ENCODE assay signal across 12 cellular contexts in the genomic region with DNA sequence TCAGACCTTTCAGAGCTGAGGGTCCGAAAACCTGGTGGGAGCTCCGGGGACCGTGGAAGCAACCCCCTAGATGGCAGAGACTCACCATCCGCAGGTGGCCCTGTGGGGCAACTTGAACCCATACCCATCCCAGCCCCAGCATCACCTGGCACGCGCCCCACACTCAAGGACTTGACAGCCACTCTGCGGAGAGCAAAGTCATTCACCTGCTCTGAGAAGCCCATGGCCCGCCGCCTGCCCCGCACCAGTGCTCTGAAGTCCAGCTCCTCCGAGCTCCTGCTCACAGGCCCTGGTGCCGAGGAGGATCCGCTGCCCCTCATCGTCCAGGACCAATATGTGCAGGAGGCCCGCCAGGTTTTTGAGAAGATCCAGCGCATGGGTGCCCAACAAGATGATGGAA. TPM values are rescaled to one million over a fixed set of nuclear protein-coding genes. Genes with fewer than 3 reads are reported as not detected.
A peak's percentile ranks its signal among the peaks of the same experiment; 100 is the strongest.
DNase-seq lines count a peak whose midpoint lies in the region; ATAC-seq and TF ChIP-seq lines count a peak whose summit lies in the region.
"Had no signal": no experiment of that assay in that cellular context is flagged by ENCODE, and none has a peak within 500 bp of the region (broad histone marks: within the 10 kb centered on the region; RNA-seq: fewer than 3 reads in every experiment).

No MANE protein-coding gene starts in this region.

- H3K36me3 Mint-ChIP-seq in mesothelial cell of epicardium, result no peaks in the 10 kb centered on the region
- no peaks in the 10 kb centered on the region for H3K36me3 Mint-ChIP-seq in activated naive CD4-positive, alpha-beta T cell treated with anti-CD3 and anti-CD28 coated beads for 36 hours (ENCODE audit: low read depth)

- DNase-seq in mesothelial cell of epicardium (ENCODE audit: low spot score in 2 of 2, unreplicated experiment in 2 of 2) (no peak), Ammon's horn (ENCODE audit: low spot score) (no peak)
- no peak for DNase-seq in activated naive CD4-positive, alpha-beta T cell treated with anti-CD3 and anti-CD28 coated beads for 36 hours
- DNase-seq in activated CD4-positive, alpha-beta T cell treated with anti-CD3 and anti-CD28 coated beads, Interleukin-2, amount 50 U/mL, for 1 hour, result no peak
- DNase-seq: activated T-cell treated with anti-CD3 and anti-CD28 coated beads, Interleukin-2, amount 50 U/mL, for 4 hours; naive B cell; NCI-H2171 had no signal

- H3K9ac ChIP-seq in HUES6 (ENCODE audit: low read length) (no peak overlapping the region), duodenal mucosa (ENCODE audit: low read depth in 1 of 2, low read length in 2 of 2) (peak overlapping the region; percentile 32 to 65)

- no peak for TF ChIP-seq CTCF in mesothelial cell of epicardium (IDR thresholded peaks at IDR 0.05; ENCODE audit: unreplicated experiment)

- H3K36me3 ChIP-seq in HUES6 (ENCODE audit: control insufficient read depth, insufficient read depth, low read length), result no peaks in the 10 kb centered on the region
- no peaks in the 10 kb centered on the region for H3K36me3 ChIP-seq in duodenal mucosa (ENCODE audit: control insufficient read depth in 1 of 2, insufficient read depth in 2 of 2, low read length in 2 of 2)

- no peaks in the 10 kb centered on the region for H3K9me3 Mint-ChIP-seq in mesothelial cell of epicardium
- H3K9me3 Mint-ChIP-seq in activated naive CD4-positive, alpha-beta T cell treated with anti-CD3 and anti-CD28 coated beads for 36 hours, result no peaks in the 10 kb centered on the region
- H3K9me3 Mint-ChIP-seq: activated T-cell treated with anti-CD3 and anti-CD28 coated beads, Interleukin-2, amount 50 U/mL, for 4 hours; naive B cell; T-helper 1 cell treated with Interleukin-12 subunit alpha and Interleukin-12 subunit beta and Interleukin-4 antibody, amounts not matched to agents 30 μg/mL and 1 μg/mL, for 36 hours had no signal

- peak overlapping the region; percentile 93 for H3K27ac Mint-ChIP-seq in mesothelial cell of epicardium
- no peak overlapping the region for H3K27ac Mint-ChIP-seq in activated naive CD4-positive, alpha-beta T cell treated with anti-CD3 and anti-CD28 coated beads for 36 hours
- H3K27ac Mint-ChIP-seq: T-helper 1 cell treated with Interleukin-12 subunit alpha and Interleukin-12 subunit beta and Interleukin-4 antibody, amounts not matched to agents 30 μg/mL and 1 μg/mL, for 36 hours had no signal

- peaks cover 69% of the 10 kb centered on the region for H3K4me1 Mint-ChIP-seq in mesothelial cell of epicardium
- peaks cover 6% of the 10 kb centered on the region for H3K4me1 Mint-ChIP-seq in activated naive CD4-positive, alpha-beta T cell treated with anti-CD3 and anti-CD28 coated beads for 36 hours (ENCODE audit: low read depth)

- H3K27ac ChIP-seq in HUES6 (ENCODE audit: low read depth, low read length), result no peak overlapping the region
- peak overlapping the region; percentile 89 for H3K27ac ChIP-seq in duodenal mucosa (ENCODE audit: low read depth, low read length)
- H3K27ac ChIP-seq in temporal lobe (ENCODE audit: low read depth, low read length), result peak overlapping the region; percentile 27

- H3K9me3 ChIP-seq in HUES6 (ENCODE audit: control insufficient read depth, insufficient read depth, low read depth, low read length), result no peaks in the 10 kb centered on the region
- no peaks in the 10 kb centered on the region for H3K9me3 ChIP-seq in duodenal mucosa (ENCODE audit: control insufficient read depth in 1 of 2, low read length in 2 of 2)

- peaks cover 41% of the 10 kb centered on the region for H3K27me3 ChIP-seq in HUES6 (ENCODE audit: control insufficient read depth, insufficient read depth, low read length)
- H3K27me3 ChIP-seq in duodenal mucosa (ENCODE audit: control insufficient read depth in 1 of 2, insufficient read depth in 2 of 2, low read length in 2 of 2), result peaks cover 3 to 4% of the 10 kb centered on the region in 2 donors

- CTCF ChIA-PET in activated naive CD4-positive, alpha-beta T cell treated with anti-CD3 and anti-CD28 coated beads for 36 hours (lab: Charles Lee), result interaction anchor here (0.8 to 6.4 kb wide), 3 partner anchors 18 to 26 kb away, joined by 3 to 73 read pairs (median 3); no protein-coding TSS in a partner anchor

- no peaks in the 10 kb centered on the region for H3K27me3 Mint-ChIP-seq in mesothelial cell of epicardium (ENCODE audit: low read depth)
- H3K27me3 Mint-ChIP-seq in activated naive CD4-positive, alpha-beta T cell treated with anti-CD3 and anti-CD28 coated beads for 36 hours (ENCODE audit: low read depth), result peaks cover 11% of the 10 kb centered on the region

- H3K4me3 Mint-ChIP-seq in mesothelial cell of epicardium, result peak overlapping the region; percentile 77
- H3K4me3 Mint-ChIP-seq in activated naive CD4-positive, alpha-beta T cell treated with anti-CD3 and anti-CD28 coated beads for 36 hours, result no peak overlapping the region
- H3K4me3 Mint-ChIP-seq: activated T-cell treated with anti-CD3 and anti-CD28 coated beads, Interleukin-2, amount 50 U/mL, for 4 hours; T-helper 1 cell treated with Interleukin-12 subunit alpha and Interleukin-12 subunit beta and Interleukin-4 antibody, amounts not matched to agents 30 μg/mL and 1 μg/mL, for 36 hours had no signal

- intact Hi-C loops in activated naive CD4-positive, alpha-beta T cell treated with anti-CD3 and anti-CD28 coated beads for 36 hours (cut with micrococcal nuclease), result no loop called here

- peaks cover 43% of the 10 kb centered on the region for H3K4me1 ChIP-seq in HUES6 (ENCODE audit: control insufficient read depth, insufficient read depth, low read length)
- H3K4me1 ChIP-seq in duodenal mucosa (ENCODE audit: control insufficient read depth in 1 of 2, insufficient read depth in 2 of 2, low read length in 2 of 2), result peaks cover 17 to 23% of the 10 kb centered on the region in 2 donors

- ATAC-seq in GM18909 (IDR thresholded peaks at IDR 0.05; ENCODE audit: poor library complexity, unreplicated experiment), result no peak
- ATAC-seq: activated T-cell treated with anti-CD3 and anti-CD28 coated beads, Interleukin-2, amount 50 U/mL, for 4 hours had no signal

- peak overlapping the region; percentile 97 for H3K4me3 ChIP-seq in HUES6 (ENCODE audit: low read depth, low read length)
- peak overlapping the region; percentile 37 to 57 for H3K4me3 ChIP-seq in duodenal mucosa (ENCODE audit: low read depth in 1 of 2, low read length in 2 of 2)

RNA-seq across cellular contexts. Expression of gene ARHGEF17, which starts 2.0 kb away (rescaled TPM):
- total RNA-seq in mesothelial cell of epicardium, result 136 to 150 TPM (median 140 TPM) in 3 replicates
- 17.9 TPM for total RNA-seq in temporal lobe
- total RNA-seq in activated naive CD4-positive, alpha-beta T cell treated with anti-CD3 and anti-CD28 coated beads for 36 hours, result under 1 TPM in 1 of 2 experiments, not detected in 1; 0.19 TPM

RNA-seq across cellular contexts. Expression of gene P2RY6, which starts 37.9 kb away (rescaled TPM):
- total RNA-seq in mesothelial cell of epicardium (0.36 to 0.51 TPM (median 0.45 TPM) in 3 replicates), temporal lobe (under 0.01 TPM)
- not detected for total RNA-seq in activated naive CD4-positive, alpha-beta T cell treated with anti-CD3 and anti-CD28 coated beads for 36 hours
- total RNA-seq: activated T-cell treated with anti-CD3 and anti-CD28 coated beads, Interleukin-2, amount 50 U/mL, for 4 hours had no signal

Comparison
In these comparisons a context has a peak if more than half of its experiments do, and no peak if none do; other contexts are left out.
1. RNA of gene ARHGEF17, which starts 2.0 kb away (total RNA-seq): 136 to 150 TPM in mesothelial cell of epicardium and 17.9 TPM in temporal lobe (single experiment); 0.19 TPM in activated naive CD4-positive, alpha-beta T cell treated with anti-CD3 and anti-CD28 coated beads for 36 hours; every median in the first group is over 10 times any median in the second.